Comparison of ENCODE assay signal across 1 cellular context in the genomic region with DNA sequence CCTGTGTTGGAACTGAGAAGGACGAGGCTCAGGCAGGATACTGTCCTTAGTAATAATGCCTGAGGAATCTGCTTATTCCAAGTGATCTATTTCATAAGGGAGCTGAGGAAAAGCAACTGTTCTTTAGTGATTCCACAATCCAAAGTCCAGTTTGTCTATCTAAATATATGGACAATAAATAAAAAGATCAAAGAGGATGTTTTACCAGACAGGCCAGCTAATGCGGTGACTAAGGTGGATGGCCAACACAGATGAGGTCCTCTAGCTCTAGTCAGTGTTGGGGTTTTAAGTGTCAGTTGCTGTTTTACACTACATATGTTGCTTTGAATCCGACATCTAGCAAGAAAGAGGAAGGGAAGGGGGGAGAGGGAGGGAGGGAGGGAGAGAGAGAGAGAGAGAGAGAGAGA.
TF ChIP-seq lines count a peak whose summit lies in the region.

No MANE protein-coding gene starts in this region.

TF ChIP-seq in HepG2, 621 proteins besides CTCF, POLR2A, EP300 and RAD21 (continued from another document):
- TF ChIP-seq TCF7 (IDR thresholded peaks at IDR 0.05; ENCODE audit: low read depth), result peak; percentile 87
- no peak for TF ChIP-seq MTF2 (CRISPR knock-in tag; IDR thresholded peaks at IDR 0.05; ENCODE audit: borderline replicate concordance)
- TF ChIP-seq, protein P1, sequence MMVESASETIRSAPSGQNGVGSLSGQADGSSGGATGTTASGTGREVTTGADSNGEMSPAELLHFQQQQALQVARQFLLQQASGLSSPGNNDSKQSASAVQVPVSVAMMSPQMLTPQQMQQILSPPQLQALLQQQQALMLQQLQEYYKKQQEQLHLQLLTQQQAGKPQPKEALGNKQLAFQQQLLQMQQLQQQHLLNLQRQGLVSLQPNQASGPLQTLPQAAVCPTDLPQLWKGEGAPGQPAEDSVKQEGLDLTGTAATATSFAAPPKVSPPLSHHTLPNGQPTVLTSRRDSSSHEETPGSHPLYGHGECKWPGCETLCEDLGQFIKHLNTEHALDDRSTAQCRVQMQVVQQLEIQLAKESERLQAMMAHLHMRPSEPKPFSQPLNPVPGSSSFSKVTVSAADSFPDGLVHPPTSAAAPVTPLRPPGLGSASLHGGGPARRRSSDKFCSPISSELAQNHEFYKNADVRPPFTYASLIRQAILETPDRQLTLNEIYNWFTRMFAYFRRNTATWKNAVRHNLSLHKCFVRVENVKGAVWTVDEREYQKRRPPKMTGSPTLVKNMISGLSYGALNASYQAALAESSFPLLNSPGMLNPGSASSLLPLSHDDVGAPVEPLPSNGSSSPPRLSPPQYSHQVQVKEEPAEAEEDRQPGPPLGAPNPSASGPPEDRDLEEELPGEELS (CRISPR knock-in tag; IDR thresholded peaks at IDR 0.05), result peak; percentile 43
- no peak for TF ChIP-seq BCL3 (CRISPR knock-in tag; IDR thresholded peaks at IDR 0.05)
- TF ChIP-seq HMG20B (CRISPR knock-in tag; conservative IDR thresholded peaks at IDR 0.05), result peak; percentile 51; the same call in 1 of the 2 replicates
- TF ChIP-seq CEBPG (CRISPR knock-in tag; IDR thresholded peaks at IDR 0.05), result peak; percentile 36
- TF ChIP-seq ZSCAN25 (CRISPR knock-in tag; IDR thresholded peaks at IDR 0.05), result no peak
- TF ChIP-seq, protein P2, sequence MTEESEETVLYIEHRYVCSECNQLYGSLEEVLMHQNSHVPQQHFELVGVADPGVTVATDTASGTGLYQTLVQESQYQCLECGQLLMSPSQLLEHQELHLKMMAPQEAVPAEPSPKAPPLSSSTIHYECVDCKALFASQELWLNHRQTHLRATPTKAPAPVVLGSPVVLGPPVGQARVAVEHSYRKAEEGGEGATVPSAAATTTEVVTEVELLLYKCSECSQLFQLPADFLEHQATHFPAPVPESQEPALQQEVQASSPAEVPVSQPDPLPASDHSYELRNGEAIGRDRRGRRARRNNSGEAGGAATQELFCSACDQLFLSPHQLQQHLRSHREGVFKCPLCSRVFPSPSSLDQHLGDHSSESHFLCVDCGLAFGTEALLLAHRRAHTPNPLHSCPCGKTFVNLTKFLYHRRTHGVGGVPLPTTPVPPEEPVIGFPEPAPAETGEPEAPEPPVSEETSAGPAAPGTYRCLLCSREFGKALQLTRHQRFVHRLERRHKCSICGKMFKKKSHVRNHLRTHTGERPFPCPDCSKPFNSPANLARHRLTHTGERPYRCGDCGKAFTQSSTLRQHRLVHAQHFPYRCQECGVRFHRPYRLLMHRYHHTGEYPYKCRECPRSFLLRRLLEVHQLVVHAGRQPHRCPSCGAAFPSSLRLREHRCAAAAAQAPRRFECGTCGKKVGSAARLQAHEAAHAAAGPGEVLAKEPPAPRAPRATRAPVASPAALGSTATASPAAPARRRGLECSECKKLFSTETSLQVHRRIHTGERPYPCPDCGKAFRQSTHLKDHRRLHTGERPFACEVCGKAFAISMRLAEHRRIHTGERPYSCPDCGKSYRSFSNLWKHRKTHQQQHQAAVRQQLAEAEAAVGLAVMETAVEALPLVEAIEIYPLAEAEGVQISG (CRISPR knock-in tag; IDR thresholded peaks at IDR 0.05), result no peak
- no peak for TF ChIP-seq ZNF441 (CRISPR knock-in tag; IDR thresholded peaks at IDR 0.05; ENCODE audit: borderline replicate concordance)
- TF ChIP-seq, protein P3, sequence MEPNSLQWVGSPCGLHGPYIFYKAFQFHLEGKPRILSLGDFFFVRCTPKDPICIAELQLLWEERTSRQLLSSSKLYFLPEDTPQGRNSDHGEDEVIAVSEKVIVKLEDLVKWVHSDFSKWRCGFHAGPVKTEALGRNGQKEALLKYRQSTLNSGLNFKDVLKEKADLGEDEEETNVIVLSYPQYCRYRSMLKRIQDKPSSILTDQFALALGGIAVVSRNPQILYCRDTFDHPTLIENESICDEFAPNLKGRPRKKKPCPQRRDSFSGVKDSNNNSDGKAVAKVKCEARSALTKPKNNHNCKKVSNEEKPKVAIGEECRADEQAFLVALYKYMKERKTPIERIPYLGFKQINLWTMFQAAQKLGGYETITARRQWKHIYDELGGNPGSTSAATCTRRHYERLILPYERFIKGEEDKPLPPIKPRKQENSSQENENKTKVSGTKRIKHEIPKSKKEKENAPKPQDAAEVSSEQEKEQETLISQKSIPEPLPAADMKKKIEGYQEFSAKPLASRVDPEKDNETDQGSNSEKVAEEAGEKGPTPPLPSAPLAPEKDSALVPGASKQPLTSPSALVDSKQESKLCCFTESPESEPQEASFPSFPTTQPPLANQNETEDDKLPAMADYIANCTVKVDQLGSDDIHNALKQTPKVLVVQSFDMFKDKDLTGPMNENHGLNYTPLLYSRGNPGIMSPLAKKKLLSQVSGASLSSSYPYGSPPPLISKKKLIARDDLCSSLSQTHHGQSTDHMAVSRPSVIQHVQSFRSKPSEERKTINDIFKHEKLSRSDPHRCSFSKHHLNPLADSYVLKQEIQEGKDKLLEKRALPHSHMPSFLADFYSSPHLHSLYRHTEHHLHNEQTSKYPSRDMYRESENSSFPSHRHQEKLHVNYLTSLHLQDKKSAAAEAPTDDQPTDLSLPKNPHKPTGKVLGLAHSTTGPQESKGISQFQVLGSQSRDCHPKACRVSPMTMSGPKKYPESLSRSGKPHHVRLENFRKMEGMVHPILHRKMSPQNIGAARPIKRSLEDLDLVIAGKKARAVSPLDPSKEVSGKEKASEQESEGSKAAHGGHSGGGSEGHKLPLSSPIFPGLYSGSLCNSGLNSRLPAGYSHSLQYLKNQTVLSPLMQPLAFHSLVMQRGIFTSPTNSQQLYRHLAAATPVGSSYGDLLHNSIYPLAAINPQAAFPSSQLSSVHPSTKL (CRISPR knock-in tag; IDR thresholded peaks at IDR 0.05), result peak; percentile 75
- TF ChIP-seq ZSCAN9 (CRISPR knock-in tag; IDR thresholded peaks at IDR 0.05; ENCODE audit: borderline replicate concordance), result no peak
- no peak for TF ChIP-seq KAT2B (IDR thresholded peaks at IDR 0.05; ENCODE audit: borderline replicate concordance, low read depth, low read length)
- TF ChIP-seq, protein P4, sequence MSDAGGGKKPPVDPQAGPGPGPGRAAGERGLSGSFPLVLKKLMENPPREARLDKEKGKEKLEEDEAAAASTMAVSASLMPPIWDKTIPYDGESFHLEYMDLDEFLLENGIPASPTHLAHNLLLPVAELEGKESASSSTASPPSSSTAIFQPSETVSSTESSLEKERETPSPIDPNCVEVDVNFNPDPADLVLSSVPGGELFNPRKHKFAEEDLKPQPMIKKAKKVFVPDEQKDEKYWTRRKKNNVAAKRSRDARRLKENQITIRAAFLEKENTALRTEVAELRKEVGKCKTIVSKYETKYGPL (CRISPR knock-in tag; IDR thresholded peaks at IDR 0.05), result no peak
- TF ChIP-seq ZBTB25 (CRISPR knock-in tag; IDR thresholded peaks at IDR 0.05), result peak; percentile 17; the same call in 1 of the 2 replicates
- no peak for TF ChIP-seq NFYC (CRISPR knock-in tag; IDR thresholded peaks at IDR 0.05)
- TF ChIP-seq ZBTB20 (CRISPR knock-in tag; IDR thresholded peaks at IDR 0.05; ENCODE audit: borderline replicate concordance, low read depth), result 0 out of 2 replicates have a peak, but pooled peaks have one; percentile 34
- no peak for TF ChIP-seq ZNF17 (CRISPR knock-in tag; IDR thresholded peaks at IDR 0.05)
- TF ChIP-seq ZNF143 (CRISPR knock-in tag; IDR thresholded peaks at IDR 0.05), result no peak
- peak; percentile 18; the same call in 1 of the 2 replicates for TF ChIP-seq HOMEZ (CRISPR knock-in tag; IDR thresholded peaks at IDR 0.05; ENCODE audit: low read depth)
- TF ChIP-seq KLF9 (CRISPR knock-in tag; IDR thresholded peaks at IDR 0.05; ENCODE audit: low read depth), result no peak
- TF ChIP-seq ZNF101 (CRISPR knock-in tag; IDR thresholded peaks at IDR 0.05; ENCODE audit: borderline replicate concordance, low read depth), result no peak
TF ChIP-seq in HepG2: peak in this region for 53.
